Comparison of ENCODE assay signal across 9 cellular contexts in genomic region chr7:115230882-115231508, GRCh38.
DNase-seq lines count a peak whose midpoint lies in the region; ATAC-seq and TF ChIP-seq lines count a peak whose summit lies in the region.
"Had no signal": no experiment of that assay in that cellular context is flagged by ENCODE, and none has a peak within 500 bp of the region (broad histone marks: within the 10 kb centered on the region; RNA-seq: fewer than 3 reads in every experiment).

No MANE protein-coding gene starts in this region.

- ATAC-seq in GM19463 (IDR thresholded peaks at IDR 0.05; ENCODE audit: unreplicated experiment), result peak; percentile 76
- ATAC-seq in activated CD8-positive, alpha-beta T cell treated with anti-CD3 and anti-CD28 coated beads, Interleukin-2, amount 10 ng/mL, durations not matched to agents 7 days and 5 days, result peak; percentile 39

- 2% methylated on average over 1 of the region's 1 CpG for WGBS in suprapubic skin

- intact Hi-C loops in colonic mucosa (cut with DNase I), result no loop called here

- H3K36me3 ChIP-seq in MG63 (no peaks in the 10 kb centered on the region), colonic mucosa (no peaks in the 10 kb centered on the region), suprapubic skin (no peaks in the 10 kb centered on the region)

- H3K27me3 ChIP-seq in MG63 (no peaks in the 10 kb centered on the region), colonic mucosa (no peaks in the 10 kb centered on the region), suprapubic skin (no peaks in the 10 kb centered on the region)

- no peak for TF ChIP-seq POLR2A in suprapubic skin (IDR thresholded peaks at IDR 0.05)

- H3K4me3 ChIP-seq in MG63, result no peak overlapping the region
- H3K4me3 ChIP-seq in colonic mucosa, result no peak overlapping the region
- no peak overlapping the region for H3K4me3 ChIP-seq in suprapubic skin

- no peak overlapping the region for H3K9ac ChIP-seq in colonic mucosa (ENCODE audit: low read depth in 2 of 2, low read length in 2 of 2)

- H3K36me3 Mint-ChIP-seq in activated CD8-positive, alpha-beta T cell treated with anti-CD3 and anti-CD28 coated beads, Interleukin-2, amount 10 ng/mL, durations not matched to agents 7 days and 5 days (ENCODE audit: low read depth), result no peaks in the 10 kb centered on the region
- H3K36me3 Mint-ChIP-seq in nephron progenitor cell (ENCODE audit: low read depth), result peaks cover 5% of the 10 kb centered on the region

- CTCF ChIA-PET in activated CD8-positive, alpha-beta T cell treated with anti-CD3 and anti-CD28 coated beads, Interleukin-2, amount 10 ng/mL, durations not matched to agents 7 days and 5 days (lab: Charles Lee), result interaction anchor here (1.3 kb wide), 1 partner anchor 14 kb away, joined by 5 read pairs; no protein-coding TSS in a partner anchor

- TF ChIP-seq CTCF in colonic mucosa (IDR thresholded peaks at IDR 0.05) (no peak), nephron progenitor cell (IDR thresholded peaks at IDR 0.05) (no peak), suprapubic skin (IDR thresholded peaks at IDR 0.05) (no peak)

- no peak overlapping the region for H3K4me3 Mint-ChIP-seq in activated CD8-positive, alpha-beta T cell treated with anti-CD3 and anti-CD28 coated beads, Interleukin-2, amount 10 ng/mL, durations not matched to agents 7 days and 5 days
- no peak overlapping the region for H3K4me3 Mint-ChIP-seq in nephron progenitor cell

- POLR2A ChIA-PET in activated CD8-positive, alpha-beta T cell treated with anti-CD3 and anti-CD28 coated beads, Interleukin-2, amount 10 ng/mL, durations not matched to agents 7 days and 5 days (lab: Charles Lee), result no interaction called here

- H3K4me1 ChIP-seq in colonic mucosa, result no peaks in the 10 kb centered on the region
- H3K4me1 ChIP-seq in suprapubic skin, result peaks cover 17% of the 10 kb centered on the region

- no peaks in the 10 kb centered on the region for H3K9me3 Mint-ChIP-seq in activated CD8-positive, alpha-beta T cell treated with anti-CD3 and anti-CD28 coated beads, Interleukin-2, amount 10 ng/mL, durations not matched to agents 7 days and 5 days (ENCODE audit: insufficient read depth)
- peaks cover 15% of the 10 kb centered on the region for H3K9me3 Mint-ChIP-seq in nephron progenitor cell

- peaks cover 5% of the 10 kb centered on the region for H3K4me1 Mint-ChIP-seq in activated CD8-positive, alpha-beta T cell treated with anti-CD3 and anti-CD28 coated beads, Interleukin-2, amount 10 ng/mL, durations not matched to agents 7 days and 5 days (ENCODE audit: low read depth)
- peaks cover 43% of the 10 kb centered on the region for H3K4me1 Mint-ChIP-seq in nephron progenitor cell

- H3K9me3 ChIP-seq in MG63 (no peaks in the 10 kb centered on the region), colonic mucosa (no peaks in the 10 kb centered on the region), suprapubic skin (no peaks in the 10 kb centered on the region)

- no peak overlapping the region for H3K27ac Mint-ChIP-seq in activated CD8-positive, alpha-beta T cell treated with anti-CD3 and anti-CD28 coated beads, Interleukin-2, amount 10 ng/mL, durations not matched to agents 7 days and 5 days
- no peak overlapping the region for H3K27ac Mint-ChIP-seq in nephron progenitor cell

- peak; percentile 53 for DNase-seq in CD1c-positive myeloid dendritic cell (ENCODE audit: extremely low spot score)
- DNase-seq in MG63, result peak; percentile 23
- no peak for DNase-seq in activated CD8-positive, alpha-beta T cell treated with anti-CD3 and anti-CD28 coated beads, Interleukin-2, amount 10 ng/mL, durations not matched to agents 7 days and 5 days
- peak; percentile 33 for DNase-seq in left kidney (ENCODE audit: low read depth, low spot score)
- DNase-seq in colonic mucosa, result no peak
- no peak for DNase-seq in nephron progenitor cell
- DNase-seq in suprapubic skin (ENCODE audit: low spot score in 2 of 2), result no peak

- no peak for TF ChIP-seq EP300 in suprapubic skin (IDR thresholded peaks at IDR 0.05)

- H3K27ac ChIP-seq in colonic mucosa, result no peak overlapping the region
- no peak overlapping the region for H3K27ac ChIP-seq in suprapubic skin
- H3K27ac ChIP-seq: HL-60 had no signal

- H3K27me3 Mint-ChIP-seq in activated CD8-positive, alpha-beta T cell treated with anti-CD3 and anti-CD28 coated beads, Interleukin-2, amount 10 ng/mL, durations not matched to agents 7 days and 5 days (ENCODE audit: low read depth), result peaks cover 2% of the 10 kb centered on the region
- H3K27me3 Mint-ChIP-seq in nephron progenitor cell (ENCODE audit: low read depth, poor library complexity), result no peaks in the 10 kb centered on the region

Comparison
In these comparisons a context has a peak if more than half of its experiments do, and no peak if none do; other contexts are left out.
1. DNase-seq: peak in CD1c-positive myeloid dendritic cell (single experiment), MG63 (single experiment) and left kidney (single experiment); none in activated CD8-positive, alpha-beta T cell treated with anti-CD3 and anti-CD28 coated beads, Interleukin-2, amount 10 ng/mL, durations not matched to agents 7 days and 5 days (single experiment), colonic mucosa (single experiment), nephron progenitor cell (single experiment) and suprapubic skin (0 of 2).